Comparison of ENCODE assay signal across 21 cellular contexts in genomic region chr1:156157506-156157905, GRCh38. TPM values are rescaled to one million over a fixed set of nuclear protein-coding genes. Genes with fewer than 3 reads are reported as not detected.
DNase-seq lines count a peak whose midpoint lies in the region; ATAC-seq, FAIRE-seq and TF ChIP-seq lines count a peak whose summit lies in the region.
"Had no signal": no experiment of that assay in that cellular context is flagged by ENCODE, and none has a peak within 500 bp of the region (broad histone marks: within the 10 kb centered on the region; RNA-seq: fewer than 3 reads in every experiment).

No MANE protein-coding gene starts in this region.

- no peaks in the 10 kb centered on the region for H3F3A ChIP-seq in OCI-LY1 (ENCODE audit: insufficient read depth, low read length)

- H3K36me3 Mint-ChIP-seq in activated T-cell treated with anti-CD3 and anti-CD28 coated beads, Interleukin-2, amount 50 U/mL, for 4 hours (ENCODE audit: insufficient read depth) = peaks cover 3% of the 10 kb centered on the region
- H3K36me3 Mint-ChIP-seq in memory B cell = no peaks in the 10 kb centered on the region
- H3K36me3 Mint-ChIP-seq: CD4-positive, alpha-beta memory T cell had no signal

- DNase-seq in activated T-cell treated with anti-CD3 and anti-CD28 coated beads, Interleukin-2, amount 50 U/mL, for 4 hours = no peak
- no peak for DNase-seq in activated T-cell treated with anti-CD3 and anti-CD28 coated beads, Interleukin-2, amount 50 U/mL, for 1 hour
- DNase-seq in GM18507 (ENCODE audit: extremely low spot score, insufficient read length, low read depth) = no peak
- DNase-seq in memory B cell (ENCODE audit: low spot score in 2 of 2) = no peak
- DNase-seq in HK-2 (ENCODE audit: unreplicated experiment) = no peak
- DNase-seq in NOMO-1 treated with dmso at 0.1 percent for 144 hours (lab: John Stamatoyannopoulos, UW; ENCODE audit: unreplicated experiment) = no peak
- DNase-seq: activated CD4-positive, alpha-beta T cell treated with anti-CD3 and anti-CD28 coated beads, Interleukin-2, amount 50 U/mL, for 4 hours; CD4-positive, alpha-beta memory T cell; DND-41; IMR-90; lower lobe of right lung; NCI-H2029 treated with DMSO at 0.1 percent for 48 hours; NCI-H446 treated with DMSO at 0.1 percent for 48 hours; NK-92 treated with Interleukin-12 subunit alpha and Interleukin-12 subunit beta, amount 100 ng/mL, for 24 hours had no signal

- no peaks in the 10 kb centered on the region for H3K9me3 ChIP-seq in OCI-LY1 (ENCODE audit: low read length)
- H3K9me3 ChIP-seq: breast epithelium, lower lobe of right lung, thoracic aorta had no signal

- H3K4me3 ChIP-seq in OCI-LY1 (ENCODE audit: low read depth, low read length, poor library complexity, severe bottlenecking) = peak overlapping the region; percentile 31
- H3K4me3 ChIP-seq: breast epithelium, lower lobe of right lung, thoracic aorta had no signal

- no peaks in the 10 kb centered on the region for H3K27me3 ChIP-seq in OCI-LY1 (ENCODE audit: insufficient read depth, low read length)
- H3K27me3 ChIP-seq: breast epithelium had no signal

- peak overlapping the region; percentile 93 for H3K27ac ChIP-seq in OCI-LY1 (ENCODE audit: low read depth, low read length, poor library complexity, severe bottlenecking)
- H3K27ac ChIP-seq: breast epithelium, lower lobe of right lung, RWPE1, thoracic aorta had no signal

- no peak overlapping the region for H3K27ac Mint-ChIP-seq in memory B cell
- H3K27ac Mint-ChIP-seq: activated T-helper 1 cell treated with anti-CD3 and anti-CD28 coated beads, Interleukin-12 subunit alpha, Interleukin-12 subunit beta, Interleukin-2, Interleukin-4 antibody, amounts not matched to agents 30 ng/mL and 10 ng/mL and 1 ng/mL, durations not matched to agents 14 hours and 24 hours and 36 hours had no signal

- peaks cover 82% of the 10 kb centered on the region for H3K4me1 ChIP-seq in OCI-LY1 (ENCODE audit: insufficient read depth, low read length, severe bottlenecking)

- peaks cover 26% of the 10 kb centered on the region; the same call in 1 of the 2 replicates for H3K36me3 ChIP-seq in OCI-LY1 (ENCODE audit: insufficient read depth, low read length)
- H3K36me3 ChIP-seq: breast epithelium, lower lobe of right lung, thoracic aorta had no signal

- peak overlapping the region; percentile 49 for H3K4me3 Mint-ChIP-seq in activated T-cell treated with anti-CD3 and anti-CD28 coated beads, Interleukin-2, amount 50 U/mL, for 4 hours
- no peak overlapping the region for H3K4me3 Mint-ChIP-seq in memory B cell
- H3K4me3 Mint-ChIP-seq: activated T-helper 1 cell treated with anti-CD3 and anti-CD28 coated beads, Interleukin-12 subunit alpha, Interleukin-12 subunit beta, Interleukin-2, Interleukin-4 antibody, amounts not matched to agents 30 ng/mL and 10 ng/mL and 1 ng/mL, durations not matched to agents 14 hours and 24 hours and 36 hours had no signal

- no peak overlapping the region for H2AFZ ChIP-seq in OCI-LY1 (ENCODE audit: low read length)

- no peak for ATAC-seq in activated T-cell treated with anti-CD3 and anti-CD28 coated beads, Interleukin-2, amount 50 U/mL, for 4 hours
- ATAC-seq in memory B cell (ENCODE audit: low read depth) (peak; percentile 30), GM19023 (IDR thresholded peaks at IDR 0.05; ENCODE audit: unreplicated experiment) (no peak)
- ATAC-seq: lower lobe of right lung had no signal

- peak; percentile 78 for FAIRE-seq in GM18507 (lab: Jason Lieb, UNC)
- FAIRE-seq: keratinocyte had no signal

- no peaks in the 10 kb centered on the region for H3K79me2 ChIP-seq in OCI-LY1 (ENCODE audit: insufficient read depth, low read length)

- no peaks in the 10 kb centered on the region for H4K20me1 ChIP-seq in OCI-LY1 (ENCODE audit: insufficient read depth, low read length)

- TF ChIP-seq CTCF in OCI-LY1 (IDR thresholded peaks at IDR 0.05; ENCODE audit: low read length) = no peak

- no peaks in the 10 kb centered on the region for H3K9me3 Mint-ChIP-seq in activated T-cell treated with anti-CD3 and anti-CD28 coated beads, Interleukin-2, amount 50 U/mL, for 4 hours
- H3K9me3 Mint-ChIP-seq in memory B cell = no peaks in the 10 kb centered on the region
- H3K9me3 Mint-ChIP-seq: activated T-helper 1 cell treated with anti-CD3 and anti-CD28 coated beads, Interleukin-12 subunit alpha, Interleukin-12 subunit beta, Interleukin-2, Interleukin-4 antibody, amounts not matched to agents 30 ng/mL and 10 ng/mL and 1 ng/mL, durations not matched to agents 14 hours and 24 hours and 36 hours had no signal

- H3K4me1 Mint-ChIP-seq in activated T-cell treated with anti-CD3 and anti-CD28 coated beads, Interleukin-2, amount 50 U/mL, for 4 hours (ENCODE audit: low read depth) = peaks cover 76% of the 10 kb centered on the region
- H3K4me1 Mint-ChIP-seq in memory B cell = peaks cover 45% of the 10 kb centered on the region

- peaks cover 2% of the 10 kb centered on the region for H3K27me3 Mint-ChIP-seq in activated T-cell treated with anti-CD3 and anti-CD28 coated beads, Interleukin-2, amount 50 U/mL, for 4 hours (ENCODE audit: low read depth)
- H3K27me3 Mint-ChIP-seq in memory B cell = peaks cover 28% of the 10 kb centered on the region
- H3K27me3 Mint-ChIP-seq: CD4-positive, alpha-beta memory T cell had no signal

- H3K4me2 ChIP-seq in OCI-LY1 (ENCODE audit: low read length) = peak overlapping the region; percentile 55

- H3K9ac ChIP-seq in OCI-LY1 (ENCODE audit: low read length) = peak overlapping the region; percentile 30; the same call in 1 of the 2 replicates

- H3K9me2 ChIP-seq in OCI-LY1 (ENCODE audit: low read depth, low read length) = no peaks in the 10 kb centered on the region

RNA-seq across cellular contexts. Expression of gene SEMA4A, which starts 4.1 kb away (rescaled TPM):
- total RNA-seq in activated T-cell treated with anti-CD3 and anti-CD28 coated beads, Interleukin-2, amount 50 U/mL, for 4 hours = 10 to 100 TPM; 31.7 to 51.5 (median 37.1) TPM

RNA-seq across cellular contexts. Expression of gene SLC25A44, which starts 36.4 kb away (rescaled TPM):
- total RNA-seq in activated T-cell treated with anti-CD3 and anti-CD28 coated beads, Interleukin-2, amount 50 U/mL, for 4 hours = 10 to 100 TPM; 61.3 to 79.7 (median 73.0) TPM

RNA-seq across cellular contexts. Expression of gene LMNA, which starts 43.0 kb away (rescaled TPM):
- 100 to 1,000 TPM; 113 to 162 (median 124) TPM for total RNA-seq in activated T-cell treated with anti-CD3 and anti-CD28 coated beads, Interleukin-2, amount 50 U/mL, for 4 hours

RNA-seq across cellular contexts. Expression of gene PMF1, which starts 55.3 kb away (rescaled TPM):
- total RNA-seq in activated T-cell treated with anti-CD3 and anti-CD28 coated beads, Interleukin-2, amount 50 U/mL, for 4 hours = 100 to 1,000 TPM; 184 to 201 (median 192) TPM
